16 cellular contexts compared by ENCODE assay signal in genomic region chr20:47586648-47587306, GRCh38.
A peak's percentile ranks its signal among the peaks of the same experiment; 100 is the strongest.
DNase-seq lines count a peak whose midpoint lies in the region; ATAC-seq and TF ChIP-seq lines count a peak whose summit lies in the region.
"Had no signal": no experiment of that assay in that cellular context is flagged by ENCODE, and none has a peak within 500 bp of the region (broad histone marks: within the 10 kb centered on the region; RNA-seq: fewer than 3 reads in every experiment).

No MANE protein-coding gene starts in this region.

- peaks cover 88% of the 10 kb centered on the region for H3K36me3 Mint-ChIP-seq in activated T-helper 17 cell treated with anti-CD3 and anti-CD28 coated beads, Interleukin-2, amount 50 U/mL, for 72 hours (ENCODE audit: low read depth)

- no peak overlapping the region for H3K27ac ChIP-seq in Peyer's patch
- H3K27ac ChIP-seq: C4-2B, coronary artery, gastroesophageal sphincter had no signal

- H3K4me3 ChIP-seq in H7 (ENCODE audit: insufficient read depth, low read depth, low read length) (no peak overlapping the region), Peyer's patch (no peak overlapping the region)
- H3K4me3 ChIP-seq: coronary artery, gastroesophageal sphincter had no signal

- H3K4me1 ChIP-seq in Peyer's patch: no peaks in the 10 kb centered on the region

- H3K36me3 ChIP-seq in H7 (replicated peaks; ENCODE audit: control insufficient read depth, insufficient read depth, low read length) (no peaks in the 10 kb centered on the region), Peyer's patch (peaks cover 0 to 3% (median 0%) of the 10 kb centered on the region in 3 donors)
- H3K36me3 ChIP-seq: gastroesophageal sphincter had no signal

- DNase-seq in AG09319 (ENCODE audit: extremely low read depth, low read depth) (peak; percentile 61), H7 (peak; percentile 50), iPS-NIHi11 (ENCODE audit: low spot score) (peak; percentile 36), Peyer's patch (no peak), hippocampal formation (lab: John Stamatoyannopoulos, UW) (no peak)
- DNase-seq: activated CD4-positive, alpha-beta T cell treated with anti-CD3 and anti-CD28 coated beads, Interleukin-2, amount 50 U/mL, for 1 hour; GDM1; NCI-H2107; SW 1271 had no signal

- peaks cover 11% of the 10 kb centered on the region for H3K4me1 Mint-ChIP-seq in activated T-helper 17 cell treated with anti-CD3 and anti-CD28 coated beads, Interleukin-2, amount 50 U/mL, for 72 hours

- H3K9me3 ChIP-seq in Peyer's patch: no peaks in the 10 kb centered on the region
- H3K9me3 ChIP-seq: gastroesophageal sphincter had no signal

- no peaks in the 10 kb centered on the region for H3K27me3 Mint-ChIP-seq in activated T-helper 17 cell treated with anti-CD3 and anti-CD28 coated beads, Interleukin-2, amount 50 U/mL, for 72 hours
- H3K27me3 Mint-ChIP-seq: natural killer cell treated with Interleukin-12 subunit alpha and Interleukin-12 subunit beta and Interleukin-15 and Interleukin-18, amount 100 ng/mL, for 72 hours had no signal

- no peak for TF ChIP-seq CTCF in AG09319 (IDR thresholded peaks at IDR 0.05; ENCODE audit: low read depth, low read length)
- TF ChIP-seq CTCF in Peyer's patch (IDR thresholded peaks at IDR 0.05): no peak

- no peak overlapping the region for H3K4me3 Mint-ChIP-seq in activated T-helper 17 cell treated with anti-CD3 and anti-CD28 coated beads, Interleukin-2, amount 50 U/mL, for 72 hours
- H3K4me3 Mint-ChIP-seq: natural killer cell treated with Interleukin-12 subunit alpha and Interleukin-12 subunit beta and Interleukin-15 and Interleukin-18, amount 100 ng/mL, for 72 hours had no signal

- H3K27me3 ChIP-seq in H7 (ENCODE audit: control insufficient read depth, insufficient read depth, low read length): no peaks in the 10 kb centered on the region
- no peaks in the 10 kb centered on the region for H3K27me3 ChIP-seq in Peyer's patch
- H3K27me3 ChIP-seq: gastroesophageal sphincter had no signal

- TF ChIP-seq POLR2A in Peyer's patch (IDR thresholded peaks at IDR 0.05): no peak

- ATAC-seq in activated T-helper 17 cell treated with anti-CD3 and anti-CD28 coated beads, Interleukin-2, amount 50 U/mL, for 72 hours (replicated peaks): no peak
- ATAC-seq in HG02588 (IDR thresholded peaks at IDR 0.05; ENCODE audit: unreplicated experiment) (no peak), HG03354 (IDR thresholded peaks at IDR 0.05; ENCODE audit: poor library complexity, severe bottlenecking, unreplicated experiment) (no peak)
- ATAC-seq: gastroesophageal sphincter; natural killer cell treated with Interleukin-12 subunit alpha and Interleukin-12 subunit beta and Interleukin-15 and Interleukin-18, amount 100 ng/mL, for 72 hours had no signal

- H3K27ac Mint-ChIP-seq in activated T-helper 17 cell treated with anti-CD3 and anti-CD28 coated beads, Interleukin-2, amount 50 U/mL, for 72 hours: peak overlapping the region; percentile 51
- H3K27ac Mint-ChIP-seq: natural killer cell treated with Interleukin-12 subunit alpha and Interleukin-12 subunit beta and Interleukin-15 and Interleukin-18, amount 100 ng/mL, for 72 hours had no signal

- no peaks in the 10 kb centered on the region for H3K9me3 Mint-ChIP-seq in activated T-helper 17 cell treated with anti-CD3 and anti-CD28 coated beads, Interleukin-2, amount 50 U/mL, for 72 hours
- H3K9me3 Mint-ChIP-seq: natural killer cell treated with Interleukin-12 subunit alpha and Interleukin-12 subunit beta and Interleukin-15 and Interleukin-18, amount 100 ng/mL, for 72 hours had no signal

Comparison
In these comparisons a context has a peak if more than half of its experiments do, and no peak if none do; other contexts are left out.
1. DNase-seq: peak in AG09319 (single experiment), H7 (single experiment) and iPS-NIHi11 (single experiment); none in Peyer's patch (0 of 3) and hippocampal formation (0 of 2).